22 cellular contexts compared by ENCODE assay signal in the genomic region with DNA sequence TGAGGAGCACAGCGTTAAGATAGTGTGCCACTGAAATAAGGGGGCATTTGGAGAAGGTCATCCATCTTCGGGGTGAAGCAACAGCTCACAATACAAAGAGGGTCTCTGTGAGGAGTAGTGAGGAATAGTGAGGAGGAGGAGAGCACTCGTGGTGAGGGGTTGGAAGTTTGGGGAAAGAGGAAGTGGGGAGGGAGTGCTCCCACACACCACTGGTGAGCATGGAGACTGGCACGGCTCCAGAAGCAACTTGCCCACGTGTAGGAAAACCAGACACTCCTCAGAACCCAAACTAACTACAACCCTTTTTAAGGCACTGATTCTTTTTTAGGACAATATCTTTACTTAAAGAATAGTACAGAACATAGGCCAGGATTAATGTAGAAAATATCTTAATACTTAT. TPM values are rescaled to one million over a fixed set of nuclear protein-coding genes. Genes with fewer than 3 reads are reported as not detected.
DNase-seq lines count a peak whose midpoint lies in the region; ATAC-seq, FAIRE-seq and TF ChIP-seq lines count a peak whose summit lies in the region.
"Had no signal": no experiment of that assay in that cellular context is flagged by ENCODE, and none has a peak within 500 bp of the region (broad histone marks: within the 10 kb centered on the region; RNA-seq: fewer than 3 reads in every experiment).

No MANE protein-coding gene starts in this region.

- no peak overlapping the region for H3K4me2 ChIP-seq in GM12878 (ENCODE audit: control insufficient read depth, insufficient read depth)
- H3K4me2 ChIP-seq: GM23338 had no signal

- H3K4me3 ChIP-seq in left ventricle myocardium inferior (no peak overlapping the region), HEK293 (ENCODE audit: low read depth, low read length) (no peak overlapping the region), GM12878 (no peak overlapping the region), dorsolateral prefrontal cortex (no peak overlapping the region)
- H3K4me3 ChIP-seq: BLaER1 treated with 17β-estradiol and CSF1 and Interleukin-3, amounts not matched to agents 10 nM and 100 nM; GM23338 had no signal

- DNase-seq in left cardiac atrium (peak; percentile 44), left ventricle myocardium inferior (no peak), GM12878 (ENCODE audit: low read depth, low spot score) (no peak), dorsolateral prefrontal cortex (no peak)
- DNase-seq: CD4-positive, CD25-positive, alpha-beta regulatory T cell; CD8-positive, alpha-beta memory T cell; COR-L47; DMS 273 treated with DMSO at 0.1 percent for 48 hours; DMS53; DND-41; EL; HCEC 1CT; HFFc6 had no signal

- H2AFZ ChIP-seq in GM12878 (ENCODE audit: control insufficient read depth, low read depth, low read length) = no peak overlapping the region
- H2AFZ ChIP-seq: GM23338 had no signal

- TF ChIP-seq EP300 in GM12878 (IDR thresholded peaks at IDR 0.05; ENCODE audit: borderline replicate concordance in 1 of 2, control insufficient read depth in 1 of 2, low read depth in 2 of 2, low read length in 2 of 2) = no peak

- TF ChIP-seq RAD21 in GM12878 (IDR thresholded peaks at IDR 0.05; ENCODE audit: insufficient read depth, low read depth, low read length) = no peak

- no peak for ATAC-seq in left cardiac atrium
- no peak for ATAC-seq in GM12878
- ATAC-seq in GM19035 (IDR thresholded peaks at IDR 0.05; ENCODE audit: unreplicated experiment) = no peak
- ATAC-seq: GM23338 had no signal

- no peak overlapping the region for H3K27ac ChIP-seq in left ventricle myocardium inferior (replicated peaks)
- H3K27ac ChIP-seq in HEK293 (ENCODE audit: extremely low read depth, low read depth, low read length) = no peak overlapping the region
- no peak overlapping the region for H3K27ac ChIP-seq in GM12878 (ENCODE audit: control insufficient read depth, insufficient read depth)
- H3K27ac ChIP-seq in dorsolateral prefrontal cortex = no peak overlapping the region
- H3K27ac ChIP-seq: BLaER1 treated with 17β-estradiol and CSF1 and Interleukin-3, amounts not matched to agents 10 nM and 100 nM; HL-60 had no signal

- SMC1A ChIA-PET in GM12878 (lab: Charles Lee; ENCODE audit: uncharacterized antibody, unreplicated experiment) = no interaction called here

- H3K79me2 ChIP-seq in GM12878 (ENCODE audit: control insufficient read depth, insufficient read depth, low read length) = no peaks in the 10 kb centered on the region

- TF ChIP-seq CTCF in left ventricle myocardium inferior (IDR thresholded peaks at IDR 0.05; ENCODE audit: borderline replicate concordance) (no peak), HEK293 (tag by site-specific recombination; IDR thresholded peaks at IDR 0.05) (no peak), GM12878 (IDR thresholded peaks at IDR 0.05 in 2 of 3, conservative IDR thresholded peaks at IDR 0.05 in 1 of 3; ENCODE audit: control insufficient read depth in 2 of 3, extremely low read depth in 1 of 3, insufficient read depth in 1 of 3, low read depth in 3 of 3, low read length in 3 of 3) (no peak), dorsolateral prefrontal cortex (IDR thresholded peaks at IDR 0.05 in 54 of 56, conservative IDR thresholded peaks at IDR 0.05 in 2 of 56; ENCODE audit: low read depth in 1 of 56, partially characterized antibody in 56 of 56) (no peak)

- TF ChIP-seq POLR2A in GM12878 (IDR thresholded peaks at IDR 0.05; ENCODE audit: low read depth, low read length) = no peak

- POLR2A ChIA-PET in HEK293 (lab: Yijun Ruan, JAX) (no interaction called here), GM12878 (lab: Charles Lee) (interaction anchor here (0.5 kb wide), 1 partner anchor 1660 kb away, joined by 5 read pairs; no protein-coding TSS in a partner anchor)

- peaks cover 61% of the 10 kb centered on the region for H3K4me1 ChIP-seq in left ventricle myocardium inferior
- H3K4me1 ChIP-seq in HEK293 (ENCODE audit: control insufficient read depth, insufficient read depth, low read length) = no peaks in the 10 kb centered on the region
- H3K4me1 ChIP-seq in GM12878 (ENCODE audit: control insufficient read depth, insufficient read depth, low read length) = no peaks in the 10 kb centered on the region

- CTCF ChIA-PET in HEK293 (lab: Yijun Ruan, JAX) (interaction anchor here (2.3 kb wide), 1 partner anchor 11 kb away, joined by 9 read pairs; no protein-coding TSS in a partner anchor), GM12878 (lab: Yijun Ruan, JAX) (no interaction called here)

- in situ Hi-C loops in GM12878 (cut with MboI) = no loop called here

- RAD21 ChIA-PET in GM12878 (lab: Charles Lee; ENCODE audit: unreplicated experiment) = no interaction called here

- no peaks in the 10 kb centered on the region for H3K9me3 ChIP-seq in left ventricle myocardium inferior (replicated peaks)
- H3K9me3 ChIP-seq in HEK293 (ENCODE audit: control insufficient read depth, insufficient read depth, low read depth, low read length) = no peaks in the 10 kb centered on the region
- no peaks in the 10 kb centered on the region for H3K9me3 ChIP-seq in GM12878 (replicated peaks; ENCODE audit: control insufficient read depth, insufficient read depth, low read length)

- FAIRE-seq in GM12878 (lab: Jason Lieb, UNC) = no peak
- FAIRE-seq: GM12892, GM18507, H54 had no signal

- WGBS in GM12878 (ENCODE audit: insufficient coverage, insufficient replicate concordance, low lambda C conversion rate, missing lambda C conversion rate) = 26% methylated on average over 5 of the region's 5 CpGs

- intact Hi-C loops in left cardiac atrium (cut with DNase I) (no loop called here), left ventricle myocardium inferior (cut with micrococcal nuclease) (no loop called here), GM12878 (cut with micrococcal nuclease; ENCODE audit: unreplicated experiment) (no loop called here), dorsolateral prefrontal cortex (cut with DNase I) (loop anchor here in 1 of 2 donors (10.0 kb wide), 1 partner anchor 164 kb away; no protein-coding TSS in a partner anchor)

- no TSS peak for BruUV-seq in GM12878 (replicated peaks; lab: Mats Ljungman, UMichigan)

- H3K27me3 ChIP-seq in left ventricle myocardium inferior (ENCODE audit: low read depth) (no peaks in the 10 kb centered on the region), GM12878 (replicated peaks in 1 of 2; ENCODE audit: control insufficient read depth in 2 of 2, insufficient read depth in 2 of 2, low read length in 1 of 2) (no peaks in the 10 kb centered on the region), dorsolateral prefrontal cortex (no peaks in the 10 kb centered on the region)
- H3K27me3 ChIP-seq: BLaER1 treated with 17β-estradiol and CSF1 and Interleukin-3, amounts not matched to agents 10 nM and 100 nM had no signal

- no peak overlapping the region for H3K9ac ChIP-seq in GM12878 (ENCODE audit: control insufficient read depth, insufficient read depth, low read length)
- H3K9ac ChIP-seq: BLaER1 treated with 17β-estradiol and CSF1 and Interleukin-3, amounts not matched to agents 10 nM and 100 nM had no signal

- no peaks in the 10 kb centered on the region for H4K20me1 ChIP-seq in GM12878 (ENCODE audit: control insufficient read depth, insufficient read depth)
- H4K20me1 ChIP-seq: BLaER1 treated with 17β-estradiol and CSF1 and Interleukin-3, amounts not matched to agents 10 nM and 100 nM had no signal

- H3K36me3 ChIP-seq in left ventricle myocardium inferior = no peaks in the 10 kb centered on the region
- no peaks in the 10 kb centered on the region for H3K36me3 ChIP-seq in HEK293 (ENCODE audit: control insufficient read depth in 2 of 2, insufficient read depth in 1 of 2, low read length in 2 of 2)
- no peaks in the 10 kb centered on the region for H3K36me3 ChIP-seq in GM12878 (ENCODE audit: control insufficient read depth in 2 of 2, insufficient read depth in 2 of 2, low read length in 1 of 2)
- H3K36me3 ChIP-seq: BLaER1 treated with 17β-estradiol and CSF1 and Interleukin-3, amounts not matched to agents 10 nM and 100 nM had no signal

TF ChIP-seq in HEK293, 187 proteins besides CTCF, POLR2A, EP300 and RAD21 (continues in another document):
- TF ChIP-seq EGR2 (tag by site-specific recombination; IDR thresholded peaks at IDR 0.05; ENCODE audit: low read depth) = peak; percentile 54; the same call in 1 of the 2 replicates

TF ChIP-seq in GM12878, 131 proteins besides CTCF, POLR2A, EP300 and RAD21:
- TF ChIP-seq ZNF384 (IDR thresholded peaks at IDR 0.05; ENCODE audit: borderline replicate concordance, low read depth, low read length) (no peak), STAT3 (IDR thresholded peaks at IDR 0.05; ENCODE audit: low read depth, low read length) (no peak), CREM (IDR thresholded peaks at IDR 0.05; ENCODE audit: low read depth) (no peak), SPI1 (IDR thresholded peaks at IDR 0.05; ENCODE audit: borderline replicate concordance, insufficient read depth, low read depth, low read length) (0 out of 2 replicates have a peak, but pooled peaks have one; percentile 11), BMI1 (IDR thresholded peaks at IDR 0.05; ENCODE audit: borderline replicate concordance) (no peak), BHLHE40 (IDR thresholded peaks at IDR 0.05; ENCODE audit: borderline replicate concordance in 1 of 2, low read depth in 2 of 2, low read length in 1 of 2) (no peak), EGR1 (IDR thresholded peaks at IDR 0.05; ENCODE audit: borderline replicate concordance in 1 of 2, low read depth in 2 of 2, low read length in 2 of 2) (no peak), MEF2A (IDR thresholded peaks at IDR 0.05; ENCODE audit: insufficient read depth, low read depth, low read length) (no peak), IRF4 (IDR thresholded peaks at IDR 0.05; ENCODE audit: low read depth, low read length) (no peak)
TF ChIP-seq in GM12878: peak in this region for 1.

RNA-seq across cellular contexts. Expression of gene GALNT8, which starts 48.9 kb away (rescaled TPM):
- total RNA-seq in left cardiac atrium = 1 to 10 TPM; 3.5 to 4.3 TPM
- total RNA-seq in left ventricle myocardium inferior = 1.5 TPM
- 6.1 and 7.2 TPM in 2 replicates for total RNA-seq in GM12878 (2013; cell fraction: nucleolus; rRNA removed)
- total RNA-seq in GM12878 (2014; rRNA removed) = 0.23 and 0.44 TPM in 2 replicates
- 0.31 and 0.32 TPM in 2 replicates for total RNA-seq in GM12878 (2014; rRNA removed; fragmentation: Illumina TruSeq; extraction: Trizol)
- total RNA-seq in GM12878 (2021) = 0.43 and 0.56 TPM in 2 replicates
- 0.24 TPM for polyA plus RNA-seq in GM12878 (2011; ENCODE audit: low read depth)
- 0.71 and 0.81 TPM in 2 replicates for polyA plus RNA-seq in GM12878 (2011; rRNA removed)
- 0.69 TPM in 2 replicates for polyA plus RNA-seq in GM12878 (2011; cell fraction: cytosol; rRNA removed)
- 0.85 and 1.4 TPM in 2 replicates for polyA plus RNA-seq in GM12878 (2011; cell fraction: nucleus; rRNA removed)
- 0.19 and 0.35 TPM in 2 replicates for polyA plus RNA-seq in GM12878 (2012)
- polyA plus RNA-seq in GM12878 (2014; fragmentation: Illumina TruSeq; extraction: Trizol) = 0.33 and 0.46 TPM in 2 replicates
- polyA plus RNA-seq in GM12878 (2014; fragmentation: Nextera tagmentation; extraction: Ambion mirVana) = under 1 TPM; 0.16 TPM
- polyA plus RNA-seq in GM12878 (2014; rRNA removed) = 0.34 and 0.81 TPM in 2 replicates
- under 1 TPM in 1 of 2 experiments, not detected in 1; 0.14 TPM for polyA plus RNA-seq in GM12878 (2016; fragmentation: Nextera tagmentation; extraction: Ambion mirVana)
- polyA minus RNA-seq in GM12878 (2011; rRNA and poly(A)+ RNA removed) = 2.0 and 2.2 TPM in 2 replicates
- not detected in 2 replicates for polyA minus RNA-seq in GM12878 (2011; cell fraction: cytosol; rRNA and poly(A)+ RNA removed)
- 2.0 and 2.5 TPM in 2 replicates for polyA minus RNA-seq in GM12878 (2011; cell fraction: nucleus; rRNA and poly(A)+ RNA removed)
- 10 to 100 TPM; 20.9 to 58.0 (median 42.8) TPM for total RNA-seq in dorsolateral prefrontal cortex
- total RNA-seq: A172, HFFc6 had no signal
